ENCODE assay signal across 16 cellular contexts in genomic region chr15:34994925-34995324, GRCh38.
"Had no signal": no experiment of that assay in that cellular context is flagged by ENCODE, and none has a peak within 500 bp of the region (broad histone marks: within the 10 kb centered on the region; RNA-seq: fewer than 3 reads in every experiment).

No MANE protein-coding gene starts in this region.

- H3K4me1 ChIP-seq: left lung, upper lobe of right lung had no signal

- ATAC-seq: foreskin keratinocyte; left lung; stimulated activated naive CD8-positive, alpha-beta T cell treated with anti-CD3 and anti-CD28 coated beads, Interleukin-15, Interleukin-2, amounts not matched to agents 100 U/mL and 50 U/mL, for 24 hours; upper lobe of right lung had no signal

- H3K4me3 ChIP-seq: left lung, upper lobe of right lung had no signal

- H3K27ac Mint-ChIP-seq: memory B cell, nephron progenitor cell had no signal

- H3K27me3 ChIP-seq: foreskin keratinocyte, left lung, upper lobe of right lung had no signal

- FAIRE-seq: islet of Langerhans had no signal

- H3K27ac ChIP-seq: foreskin keratinocyte, left lung, upper lobe of right lung had no signal

- H3K36me3 Mint-ChIP-seq: activated naive CD4-positive, alpha-beta T cell treated with anti-CD3 and anti-CD28 coated beads, Interleukin-2, amount 10 ng/mL, durations not matched to agents 7 days and 5 days; brain; memory B cell had no signal

- DNase-seq: activated CD4-positive, alpha-beta T cell treated with anti-CD3 and anti-CD28 coated beads for 1 hour; activated CD4-positive, alpha-beta T cell treated with anti-CD3 and anti-CD28 coated beads, Interleukin-2, amount 50 U/mL, for 48 hours; activated CD8-positive, alpha-beta memory T cell treated with anti-CD3 and anti-CD28 coated beads, Interleukin-2, amount 50 U/mL, for 4 hours; activated naive CD4-positive, alpha-beta T cell treated with anti-CD3 and anti-CD28 coated beads, Interleukin-2, amount 10 ng/mL, durations not matched to agents 7 days and 5 days; cerebellar nuclear complex; dermis blood vessel endothelial cell; left lung; nephron progenitor cell; stimulated activated CD4-positive, alpha-beta T cell treated with anti-CD3 and anti-CD28 coated beads, Interleukin-4, amount 100 ng/mL, for 1 hour; stimulated activated CD8-positive, alpha-beta memory T cell treated with anti-CD3 and anti-CD28 coated beads, Interleukin-4, amount 100 ng/mL, for 48 hours; stimulated activated naive CD8-positive, alpha-beta T cell treated with anti-CD3 and anti-CD28 coated beads, Interleukin-15, Interleukin-2, amounts not matched to agents 100 U/mL and 50 U/mL, for 24 hours; upper lobe of right lung had no signal

- H3K9me3 ChIP-seq: left lung, upper lobe of right lung had no signal

- H3K4me1 Mint-ChIP-seq: brain, memory B cell had no signal

- H3K4me3 Mint-ChIP-seq: activated naive CD4-positive, alpha-beta T cell treated with anti-CD3 and anti-CD28 coated beads, Interleukin-2, amount 10 ng/mL, durations not matched to agents 7 days and 5 days; memory B cell; nephron progenitor cell had no signal

- H3K36me3 ChIP-seq: left lung, upper lobe of right lung had no signal

- H3K9me3 Mint-ChIP-seq: activated naive CD4-positive, alpha-beta T cell treated with anti-CD3 and anti-CD28 coated beads, Interleukin-2, amount 10 ng/mL, durations not matched to agents 7 days and 5 days; brain; memory B cell had no signal
